13 cellular contexts compared by ENCODE assay signal in genomic region chr2:158202151-158202778, GRCh38.
DNase-seq lines count a peak whose midpoint lies in the region; ATAC-seq and TF ChIP-seq lines count a peak whose summit lies in the region.
"Had no signal": no experiment of that assay in that cellular context is flagged by ENCODE, and none has a peak within 500 bp of the region (broad histone marks: within the 10 kb centered on the region; RNA-seq: fewer than 3 reads in every experiment).

No MANE protein-coding gene starts in this region.

- BruUV-seq in mammary epithelial cell (replicated peaks; lab: Mats Ljungman, UMichigan) = no TSS peak

- in situ Hi-C loops in mammary epithelial cell (cut with MboI; ENCODE audit: low sequenced_read_pairs in 2 of 2) = no loop called here

- DNase-seq in DMS 273 (lab: John Stamatoyannopoulos, UW; ENCODE audit: unreplicated experiment) (peak; percentile 50), DMS 273 treated with DMSO at 0.1 percent for 48 hours (lab: John Stamatoyannopoulos, UW) (no peak), NCI-H345 (lab: John Stamatoyannopoulos, UW) (peak; percentile 72), mammary epithelial cell (peak; percentile 54), myocyte (ENCODE audit: low read depth) (peak; percentile 13), adrenal gland (no peak), anterior cingulate cortex (lab: John Stamatoyannopoulos, UW) (no peak)
- DNase-seq: activated CD4-positive, alpha-beta T cell treated with anti-CD3 and anti-CD28 coated beads, Interleukin-2, amount 50 U/mL, for 48 hours; erythroblast; mucosa of descending colon; T-helper 17 cell had no signal

- no peak overlapping the region for H3K27ac ChIP-seq in mammary epithelial cell (ENCODE audit: insufficient read depth, low read depth, low read length)
- no peak overlapping the region for H3K27ac ChIP-seq in adrenal gland
- H3K27ac ChIP-seq: 22Rv1 had no signal

- WGBS in mammary epithelial cell (ENCODE audit: low coverage, missing lambda C conversion rate) = 20% methylated on average over 6 of the region's 6 CpGs
- WGBS in adrenal gland, 4 donors = 58 to 61% (median 59%) methylated on average over 6 of the region's 6 CpGs

- no peak for ATAC-seq in GM18517 (IDR thresholded peaks at IDR 0.05; ENCODE audit: unreplicated experiment)
- ATAC-seq: mucosa of descending colon, T-helper 17 cell had no signal

- no peak for TF ChIP-seq CTCF in mammary epithelial cell (conservative IDR thresholded peaks at IDR 0.05 in 1 of 2, IDR thresholded peaks at IDR 0.05 in 1 of 2; ENCODE audit: extremely low read depth in 1 of 2, insufficient read depth in 1 of 2, low read depth in 1 of 2, low read length in 2 of 2)
- no peak for TF ChIP-seq CTCF in adrenal gland (IDR thresholded peaks at IDR 0.05)

- no peaks in the 10 kb centered on the region for H3K79me2 ChIP-seq in mammary epithelial cell (ENCODE audit: insufficient read depth, low read length)

- intact Hi-C loops in mammary epithelial cell (cut with micrococcal nuclease) (no loop called here), adrenal gland (cut with DNase I) (no loop called here)

- H3K4me1 ChIP-seq in mammary epithelial cell (ENCODE audit: insufficient read depth, low read length) = peaks cover 22% of the 10 kb centered on the region
- no peaks in the 10 kb centered on the region for H3K4me1 ChIP-seq in adrenal gland (replicated peaks in 1 of 2)

- H2AFZ ChIP-seq in mammary epithelial cell (ENCODE audit: low read depth, low read length) = no peak overlapping the region

- no peaks in the 10 kb centered on the region for H3K9me3 ChIP-seq in mammary epithelial cell (replicated peaks; ENCODE audit: insufficient read depth, low read length)
- H3K9me3 ChIP-seq in adrenal gland (replicated peaks in 1 of 3) = no peaks in the 10 kb centered on the region
- H3K9me3 ChIP-seq: mucosa of descending colon had no signal

- CTCF ChIA-PET in mammary epithelial cell (lab: Charles Lee; ENCODE audit: low non-redundant PET) = interaction anchor here (0.6 kb wide), 1 partner anchor 1663 kb away, joined by 6 read pairs; no protein-coding TSS in a partner anchor

- dilution Hi-C loops in mammary epithelial cell (cut with HindIII; ENCODE audit: low sequenced_read_pairs) = no loop called here

- H3K36me3 ChIP-seq in mammary epithelial cell (ENCODE audit: insufficient read depth, low read length) (no peaks in the 10 kb centered on the region), adrenal gland (replicated peaks in 1 of 2) (no peaks in the 10 kb centered on the region)

- H3K9ac ChIP-seq in mammary epithelial cell (ENCODE audit: insufficient read depth, low read length) = no peak overlapping the region

- TF ChIP-seq POLR2A in adrenal gland (IDR thresholded peaks at IDR 0.05) = no peak

- H3K4me3 ChIP-seq in mammary epithelial cell (replicated peaks in 1 of 3; ENCODE audit: insufficient read depth in 1 of 3, low read depth in 2 of 3, low read length in 3 of 3) = no peak overlapping the region
- no peak overlapping the region for H3K4me3 ChIP-seq in adrenal gland
- H3K4me3 ChIP-seq: mucosa of descending colon had no signal

- H3K27me3 ChIP-seq in mammary epithelial cell (ENCODE audit: insufficient read depth, low read length) (no peaks in the 10 kb centered on the region), adrenal gland (no peaks in the 10 kb centered on the region)

- peak overlapping the region; percentile 66 for H3K4me2 ChIP-seq in mammary epithelial cell (ENCODE audit: insufficient read depth, low read depth, low read length)

- no peaks in the 10 kb centered on the region for H4K20me1 ChIP-seq in mammary epithelial cell (ENCODE audit: insufficient read depth, low read length)

Comparison
In these comparisons a context has a peak if more than half of its experiments do, and no peak if none do; other contexts are left out.
1. DNase-seq: peak in DMS 273 (single experiment), NCI-H345 (single experiment), mammary epithelial cell (single experiment) and myocyte (single experiment); none in DMS 273 treated with DMSO at 0.1 percent for 48 hours (single experiment), adrenal gland (0 of 7) and anterior cingulate cortex (0 of 58).